1 cellular context compared by ENCODE assay signal in genomic region chr14:23094666-23095195, GRCh38.
TF ChIP-seq lines count a peak whose summit lies in the region.

ACIN1 (minus strand) TSS chr14:23095136; CDS start chr14:23095112, 24 bp downstream.

TF ChIP-seq in H1, 55 proteins besides CTCF, POLR2A, EP300 and RAD21 (continued from another document):
- peak; percentile 87 for TF ChIP-seq TAF1 (IDR thresholded peaks at IDR 0.05; ENCODE audit: low read depth, low read length)
- peak; percentile 96 for TF ChIP-seq POLR2AphosphoS5 (IDR thresholded peaks at IDR 0.05; ENCODE audit: low read depth, low read length)
- peak; percentile 96 for TF ChIP-seq YY1 (IDR thresholded peaks at IDR 0.05; ENCODE audit: low read depth, low read length)
- peak; percentile 58 for TF ChIP-seq TBP (IDR thresholded peaks at IDR 0.05; ENCODE audit: low read depth, low read length)
- TF ChIP-seq MAX (IDR thresholded peaks at IDR 0.05) = peak; percentile 32; the same call in 1 of the 2 replicates
- peak; percentile 94 for TF ChIP-seq RBBP5 (IDR thresholded peaks at IDR 0.05; ENCODE audit: borderline replicate concordance, low read depth, low read length)
- 0 out of 2 replicates have a peak, but pooled peaks have one; percentile 42 for TF ChIP-seq CHD1 (IDR thresholded peaks at IDR 0.05; ENCODE audit: low read depth, low read length)
- TF ChIP-seq USF2 (IDR thresholded peaks at IDR 0.05; ENCODE audit: low read length) = no peak
- 0 out of 2 replicates have a peak, but pooled peaks have one; percentile 26 for TF ChIP-seq SP4 (IDR thresholded peaks at IDR 0.05; ENCODE audit: low read length)
- no peak for TF ChIP-seq SIRT6 (IDR thresholded peaks at IDR 0.05; ENCODE audit: low read length)
- TF ChIP-seq SIN3A (conservative IDR thresholded peaks at IDR 0.05 in 1 of 2, IDR thresholded peaks at IDR 0.05 in 1 of 2; ENCODE audit: low read depth in 1 of 2, low read length in 2 of 2) = peak in 1 of 2 experiments; percentile 19; a peak in 1 of 4 replicates
- no peak for TF ChIP-seq HDAC6 (IDR thresholded peaks at IDR 0.05; ENCODE audit: low read depth, low read length)
- no peak for TF ChIP-seq KDM5A (IDR thresholded peaks at IDR 0.05; ENCODE audit: low read length)
- TF ChIP-seq NANOG (IDR thresholded peaks at IDR 0.05; ENCODE audit: insufficient read depth, low read depth, low read length, poor library complexity, severe bottlenecking) = no peak
- peak; percentile 7; the same call in 1 of the 2 replicates for TF ChIP-seq CHD2 (IDR thresholded peaks at IDR 0.05; ENCODE audit: low read length)
- no peak for TF ChIP-seq GABPA (IDR thresholded peaks at IDR 0.05; ENCODE audit: borderline replicate concordance, insufficient read depth, low read length)
